Comparison of ENCODE assay signal across 11 cellular contexts in genomic region chr15:39154136-39154770, GRCh38.
A peak's percentile ranks its signal among the peaks of the same experiment; 100 is the strongest.
DNase-seq lines count a peak whose midpoint lies in the region; ATAC-seq and TF ChIP-seq lines count a peak whose summit lies in the region.
"Had no signal": no experiment of that assay in that cellular context is flagged by ENCODE, and none has a peak within 500 bp of the region (broad histone marks: within the 10 kb centered on the region; RNA-seq: fewer than 3 reads in every experiment).

No MANE protein-coding gene starts in this region.

- no peak overlapping the region for H3K18ac ChIP-seq in trophoblast cell (ENCODE audit: low read length)

- H3K4me3 ChIP-seq in RWPE2 (ENCODE audit: severe bottlenecking) (no peak overlapping the region), fibroblast of lung (replicated peaks in 1 of 4; ENCODE audit: control extremely low read depth in 1 of 4, insufficient read depth in 1 of 4, low read depth in 3 of 4, low read length in 4 of 4) (no peak overlapping the region), trophoblast cell (ENCODE audit: low read depth, low read length) (no peak overlapping the region)
- H3K4me3 ChIP-seq: dorsolateral prefrontal cortex had no signal

- no peak overlapping the region for H2BK120ac ChIP-seq in trophoblast cell (ENCODE audit: insufficient read depth, low read length, poor library complexity)

- peak overlapping the region; percentile 1 for H4K8ac ChIP-seq in trophoblast cell (ENCODE audit: low read depth, low read length)

- peak overlapping the region; percentile 5 for H2BK5ac ChIP-seq in trophoblast cell (ENCODE audit: low read depth, low read length, poor library complexity)

- no peak overlapping the region for H3K14ac ChIP-seq in trophoblast cell (ENCODE audit: low read length)

- intact Hi-C loops in cardiac septum (cut with DNase I) = no loop called here

- peaks cover 2% of the 10 kb centered on the region for H3K79me1 ChIP-seq in trophoblast cell (ENCODE audit: low read length)

- H2AFZ ChIP-seq in fibroblast of lung (ENCODE audit: low read length) = no peak overlapping the region
- H2AFZ ChIP-seq in trophoblast cell (ENCODE audit: insufficient read depth, low read length, poor library complexity) = no peak overlapping the region

- H3K4me1 ChIP-seq in RWPE2 (ENCODE audit: insufficient read depth, poor library complexity, severe bottlenecking) (no peaks in the 10 kb centered on the region), fibroblast of lung (ENCODE audit: control insufficient read depth, extremely low read depth, insufficient read depth, low read length) (peaks cover 19% of the 10 kb centered on the region), trophoblast cell (ENCODE audit: control insufficient read depth in 1 of 2, insufficient read depth in 2 of 2, low read length in 2 of 2) (peaks cover 7 to 11% of the 10 kb centered on the region in 2 experiments)

- no peak overlapping the region for H4K12ac ChIP-seq in trophoblast cell (ENCODE audit: low read depth, low read length)

- ATAC-seq in RWPE2 (ENCODE audit: low read depth) = peak; percentile 55; the same call in 1 of the 3 replicates
- ATAC-seq in HG02885 (IDR thresholded peaks at IDR 0.05; ENCODE audit: poor library complexity, unreplicated experiment) = no peak

- H3K4me2 ChIP-seq in fibroblast of lung (ENCODE audit: extremely low read depth, insufficient read depth, low read length) (no peak overlapping the region), trophoblast cell (ENCODE audit: low read length) (no peak overlapping the region)

- H3K79me2 ChIP-seq in fibroblast of lung (ENCODE audit: control insufficient read depth, insufficient read depth, low read length) (no peaks in the 10 kb centered on the region), trophoblast cell (ENCODE audit: control insufficient read depth, insufficient read depth, low read length, poor library complexity) (no peaks in the 10 kb centered on the region)

- no peaks in the 10 kb centered on the region for H3K36me3 ChIP-seq in RWPE2 (ENCODE audit: low read depth)
- H3K36me3 ChIP-seq in fibroblast of lung (ENCODE audit: control insufficient read depth, insufficient read depth, low read length) = no peaks in the 10 kb centered on the region
- H3K36me3 ChIP-seq in trophoblast cell (ENCODE audit: control insufficient read depth in 1 of 2, insufficient read depth in 2 of 2, low read length in 2 of 2) = no peaks in the 10 kb centered on the region

- no peaks in the 10 kb centered on the region for H3K27me3 ChIP-seq in RWPE2 (ENCODE audit: insufficient read depth, poor library complexity, severe bottlenecking)
- H3K27me3 ChIP-seq in fibroblast of lung (ENCODE audit: control insufficient read depth, insufficient read depth, low read length) = no peaks in the 10 kb centered on the region
- no peaks in the 10 kb centered on the region for H3K27me3 ChIP-seq in trophoblast cell (ENCODE audit: insufficient read depth, low read length)
- H3K27me3 ChIP-seq: dorsolateral prefrontal cortex had no signal

- DNase-seq in DMS53 (lab: John Stamatoyannopoulos, UW) (peak; percentile 72), RWPE2 (ENCODE audit: low spot score) (no peak), fibroblast of lung (ENCODE audit: low read depth in 2 of 2) (no peak), trophoblast cell (peak in 1 of 2 donors; percentile 15), NCI-H2227 (lab: John Stamatoyannopoulos, UW; ENCODE audit: unreplicated experiment) (no peak), cardiac septum (ENCODE audit: low spot score) (no peak)
- DNase-seq in stimulated activated naive CD4-positive, alpha-beta T cell treated with Interleukin-2 at 50 U/mL for 16 hours (lab: John Stamatoyannopoulos, UW) = no peak
- DNase-seq: activated CD4-positive, alpha-beta T cell treated with anti-CD3 and anti-CD28 coated beads for 4 hours; activated naive CD4-positive, alpha-beta T cell treated with Interleukin-2 at 50 U/mL for 16 hours; dorsolateral prefrontal cortex had no signal

- H3K9me3 ChIP-seq in RWPE2 (ENCODE audit: severe bottlenecking) = no peaks in the 10 kb centered on the region
- no peaks in the 10 kb centered on the region for H3K9me3 ChIP-seq in fibroblast of lung (ENCODE audit: control insufficient read depth, insufficient read depth, low read depth, low read length)
- H3K9me3 ChIP-seq in trophoblast cell (ENCODE audit: insufficient read depth, low read depth, low read length) = peaks cover 1% of the 10 kb centered on the region

- no peak overlapping the region for H3K23ac ChIP-seq in trophoblast cell (ENCODE audit: low read length)

- H2BK12ac ChIP-seq in trophoblast cell (ENCODE audit: low read length) = no peak overlapping the region

- no peaks in the 10 kb centered on the region for H4K20me1 ChIP-seq in fibroblast of lung (ENCODE audit: control insufficient read depth, extremely low read depth, insufficient read depth, low read length)

- H4K91ac ChIP-seq in trophoblast cell (ENCODE audit: low read depth, low read length) = peak overlapping the region; percentile 4

- H3K9ac ChIP-seq in fibroblast of lung (ENCODE audit: insufficient read depth, low read length) (no peak overlapping the region), trophoblast cell (ENCODE audit: low read length) (no peak overlapping the region)

- H3K4ac ChIP-seq in trophoblast cell (ENCODE audit: low read depth, low read length) = no peak overlapping the region

- H2AK5ac ChIP-seq in trophoblast cell (ENCODE audit: low read length) = no peak overlapping the region

- no peak overlapping the region for H3K27ac ChIP-seq in RWPE2 (ENCODE audit: poor library complexity, severe bottlenecking)
- H3K27ac ChIP-seq in fibroblast of lung (ENCODE audit: insufficient read depth, low read length) = peak overlapping the region; percentile 45
- H3K27ac ChIP-seq in trophoblast cell (ENCODE audit: low read depth, low read length) = peak overlapping the region; percentile 15
- H3K27ac ChIP-seq: dorsolateral prefrontal cortex had no signal

- peak; percentile 30 for TF ChIP-seq CTCF in RWPE2 (IDR thresholded peaks at IDR 0.05; ENCODE audit: poor library complexity, severe bottlenecking)
- TF ChIP-seq CTCF in fibroblast of lung (conservative IDR thresholded peaks at IDR 0.05 in 1 of 2, IDR thresholded peaks at IDR 0.05 in 1 of 2; ENCODE audit: low read depth in 1 of 2, low read length in 2 of 2) = peak in 1 of 2 donors; percentile 32
